In the genomic region with DNA sequence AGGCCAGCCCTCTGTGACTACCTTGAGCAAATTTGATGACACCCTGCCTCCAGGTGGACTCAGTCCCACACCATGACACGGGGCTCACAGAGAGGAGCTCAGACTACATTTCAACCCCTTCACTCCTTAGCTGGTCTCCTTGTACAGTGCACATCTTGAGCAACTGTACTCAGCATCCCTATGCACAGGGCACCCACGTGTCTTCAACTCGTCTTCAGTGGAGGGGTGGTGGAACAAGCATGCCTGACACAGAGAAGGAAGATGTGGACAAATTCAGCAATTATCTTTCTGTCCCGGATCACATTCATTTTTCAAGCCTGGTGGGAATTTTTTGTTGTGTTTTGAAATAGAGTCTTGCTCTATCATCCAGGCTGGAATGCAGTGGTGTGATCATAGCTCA, we compare ENCODE assay signal across 2 cellular contexts.
TF ChIP-seq lines count a peak whose summit lies in the region.

No MANE protein-coding gene starts in this region.

TF ChIP-seq in HepG2, 621 proteins besides CTCF, POLR2A, EP300 and RAD21:
- TF ChIP-seq, protein P1, sequence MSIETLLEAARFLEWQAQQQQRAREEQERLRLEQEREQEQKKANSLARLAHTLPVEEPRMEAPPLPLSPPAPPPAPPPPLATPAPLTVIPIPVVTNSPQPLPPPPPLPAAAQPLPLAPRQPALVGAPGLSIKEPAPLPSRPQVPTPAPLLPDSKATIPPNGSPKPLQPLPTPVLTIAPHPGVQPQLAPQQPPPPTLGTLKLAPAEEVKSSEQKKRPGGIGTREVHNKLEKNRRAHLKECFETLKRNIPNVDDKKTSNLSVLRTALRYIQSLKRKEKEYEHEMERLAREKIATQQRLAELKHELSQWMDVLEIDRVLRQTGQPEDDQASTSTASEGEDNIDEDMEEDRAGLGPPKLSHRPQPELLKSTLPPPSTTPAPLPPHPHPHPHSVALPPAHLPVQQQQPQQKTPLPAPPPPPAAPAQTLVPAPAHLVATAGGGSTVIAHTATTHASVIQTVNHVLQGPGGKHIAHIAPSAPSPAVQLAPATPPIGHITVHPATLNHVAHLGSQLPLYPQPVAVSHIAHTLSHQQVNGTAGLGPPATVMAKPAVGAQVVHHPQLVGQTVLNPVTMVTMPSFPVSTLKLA (IDR thresholded peaks at IDR 0.05): peak; percentile 63; the same call in 1 of the 2 replicates
- TF ChIP-seq, protein P2, sequence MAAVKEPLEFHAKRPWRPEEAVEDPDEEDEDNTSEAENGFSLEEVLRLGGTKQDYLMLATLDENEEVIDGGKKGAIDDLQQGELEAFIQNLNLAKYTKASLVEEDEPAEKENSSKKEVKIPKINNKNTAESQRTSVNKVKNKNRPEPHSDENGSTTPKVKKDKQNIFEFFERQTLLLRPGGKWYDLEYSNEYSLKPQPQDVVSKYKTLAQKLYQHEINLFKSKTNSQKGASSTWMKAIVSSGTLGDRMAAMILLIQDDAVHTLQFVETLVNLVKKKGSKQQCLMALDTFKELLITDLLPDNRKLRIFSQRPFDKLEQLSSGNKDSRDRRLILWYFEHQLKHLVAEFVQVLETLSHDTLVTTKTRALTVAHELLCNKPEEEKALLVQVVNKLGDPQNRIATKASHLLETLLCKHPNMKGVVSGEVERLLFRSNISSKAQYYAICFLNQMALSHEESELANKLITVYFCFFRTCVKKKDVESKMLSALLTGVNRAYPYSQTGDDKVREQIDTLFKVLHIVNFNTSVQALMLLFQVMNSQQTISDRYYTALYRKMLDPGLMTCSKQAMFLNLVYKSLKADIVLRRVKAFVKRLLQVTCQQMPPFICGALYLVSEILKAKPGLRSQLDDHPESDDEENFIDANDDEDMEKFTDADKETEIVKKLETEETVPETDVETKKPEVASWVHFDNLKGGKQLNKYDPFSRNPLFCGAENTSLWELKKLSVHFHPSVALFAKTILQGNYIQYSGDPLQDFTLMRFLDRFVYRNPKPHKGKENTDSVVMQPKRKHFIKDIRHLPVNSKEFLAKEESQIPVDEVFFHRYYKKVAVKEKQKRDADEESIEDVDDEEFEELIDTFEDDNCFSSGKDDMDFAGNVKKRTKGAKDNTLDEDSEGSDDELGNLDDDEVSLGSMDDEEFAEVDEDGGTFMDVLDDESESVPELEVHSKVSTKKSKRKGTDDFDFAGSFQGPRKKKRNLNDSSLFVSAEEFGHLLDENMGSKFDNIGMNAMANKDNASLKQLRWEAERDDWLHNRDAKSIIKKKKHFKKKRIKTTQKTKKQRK (IDR thresholded peaks at IDR 0.05; ENCODE audit: low read length): no peak
- TF ChIP-seq DPF2 (CRISPR knock-in tag; IDR thresholded peaks at IDR 0.05; ENCODE audit: borderline replicate concordance, low read depth) (no peak), SMARCE1 (IDR thresholded peaks at IDR 0.05; ENCODE audit: borderline replicate concordance) (no peak), KLF6 (CRISPR knock-in tag; IDR thresholded peaks at IDR 0.05) (no peak), TAF1 (CRISPR knock-in tag; IDR thresholded peaks at IDR 0.05) (no peak)
- TF ChIP-seq, protein P3, sequence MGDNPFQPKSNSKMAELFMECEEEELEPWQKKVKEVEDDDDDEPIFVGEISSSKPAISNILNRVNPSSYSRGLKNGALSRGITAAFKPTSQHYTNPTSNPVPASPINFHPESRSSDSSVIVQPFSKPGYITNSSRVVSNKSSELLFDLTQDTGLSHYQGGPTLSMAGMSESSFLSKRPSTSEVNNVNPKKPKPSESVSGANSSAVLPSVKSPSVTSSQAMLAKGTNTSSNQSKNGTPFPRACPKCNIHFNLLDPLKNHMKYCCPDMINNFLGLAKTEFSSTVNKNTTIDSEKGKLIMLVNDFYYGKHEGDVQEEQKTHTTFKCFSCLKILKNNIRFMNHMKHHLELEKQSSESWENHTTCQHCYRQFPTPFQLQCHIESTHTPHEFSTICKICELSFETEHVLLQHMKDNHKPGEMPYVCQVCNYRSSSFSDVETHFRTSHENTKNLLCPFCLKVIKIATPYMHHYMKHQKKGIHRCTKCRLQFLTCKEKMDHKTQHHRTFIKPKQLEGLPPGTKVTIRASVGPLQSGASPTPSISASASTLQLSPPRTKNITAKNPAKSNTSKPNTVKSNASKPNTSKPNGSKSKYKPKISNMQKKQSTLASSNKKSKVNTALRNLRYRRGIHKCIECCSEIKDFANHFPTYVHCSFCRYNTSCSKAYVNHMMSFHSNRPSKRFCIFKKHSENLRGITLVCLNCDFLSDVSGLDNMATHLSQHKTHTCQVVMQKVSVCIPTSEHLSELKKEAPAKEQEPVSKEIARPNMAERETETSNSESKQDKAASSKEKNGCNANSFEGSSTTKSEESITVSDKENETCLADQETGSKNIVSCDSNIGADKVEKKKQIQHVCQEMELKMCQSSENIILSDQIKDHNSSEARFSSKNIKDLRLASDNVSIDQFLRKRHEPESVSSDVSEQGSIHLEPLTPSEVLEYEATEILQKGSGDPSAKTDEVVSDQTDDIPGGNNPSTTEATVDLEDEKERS (CRISPR knock-in tag; IDR thresholded peaks at IDR 0.05): no peak
- TF ChIP-seq, protein P4, sequence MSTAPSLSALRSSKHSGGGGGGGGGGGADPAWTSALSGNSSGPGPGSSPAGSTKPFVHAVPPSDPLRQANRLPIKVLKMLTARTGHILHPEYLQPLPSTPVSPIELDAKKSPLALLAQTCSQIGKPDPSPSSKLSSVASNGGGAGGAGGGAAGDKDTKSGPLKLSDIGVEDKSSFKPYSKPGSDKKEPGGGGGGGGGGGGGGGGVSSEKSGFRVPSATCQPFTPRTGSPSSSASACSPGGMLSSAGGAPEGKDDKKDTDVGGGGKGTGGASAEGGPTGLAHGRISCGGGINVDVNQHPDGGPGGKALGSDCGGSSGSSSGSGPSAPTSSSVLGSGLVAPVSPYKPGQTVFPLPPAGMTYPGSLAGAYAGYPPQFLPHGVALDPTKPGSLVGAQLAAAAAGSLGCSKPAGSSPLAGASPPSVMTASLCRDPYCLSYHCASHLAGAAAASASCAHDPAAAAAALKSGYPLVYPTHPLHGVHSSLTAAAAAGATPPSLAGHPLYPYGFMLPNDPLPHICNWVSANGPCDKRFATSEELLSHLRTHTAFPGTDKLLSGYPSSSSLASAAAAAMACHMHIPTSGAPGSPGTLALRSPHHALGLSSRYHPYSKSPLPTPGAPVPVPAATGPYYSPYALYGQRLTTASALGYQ (CRISPR knock-in tag; IDR thresholded peaks at IDR 0.05): no peak

TF ChIP-seq in K562, 482 proteins besides CTCF, POLR2A, EP300 and RAD21:
- TF ChIP-seq STAT5B (CRISPR knock-in tag; IDR thresholded peaks at IDR 0.05) (no peak), RBM25 (IDR thresholded peaks at IDR 0.05; ENCODE audit: low read depth, low read length, severe bottlenecking) (peak; percentile 58)
